In the genomic region with DNA sequence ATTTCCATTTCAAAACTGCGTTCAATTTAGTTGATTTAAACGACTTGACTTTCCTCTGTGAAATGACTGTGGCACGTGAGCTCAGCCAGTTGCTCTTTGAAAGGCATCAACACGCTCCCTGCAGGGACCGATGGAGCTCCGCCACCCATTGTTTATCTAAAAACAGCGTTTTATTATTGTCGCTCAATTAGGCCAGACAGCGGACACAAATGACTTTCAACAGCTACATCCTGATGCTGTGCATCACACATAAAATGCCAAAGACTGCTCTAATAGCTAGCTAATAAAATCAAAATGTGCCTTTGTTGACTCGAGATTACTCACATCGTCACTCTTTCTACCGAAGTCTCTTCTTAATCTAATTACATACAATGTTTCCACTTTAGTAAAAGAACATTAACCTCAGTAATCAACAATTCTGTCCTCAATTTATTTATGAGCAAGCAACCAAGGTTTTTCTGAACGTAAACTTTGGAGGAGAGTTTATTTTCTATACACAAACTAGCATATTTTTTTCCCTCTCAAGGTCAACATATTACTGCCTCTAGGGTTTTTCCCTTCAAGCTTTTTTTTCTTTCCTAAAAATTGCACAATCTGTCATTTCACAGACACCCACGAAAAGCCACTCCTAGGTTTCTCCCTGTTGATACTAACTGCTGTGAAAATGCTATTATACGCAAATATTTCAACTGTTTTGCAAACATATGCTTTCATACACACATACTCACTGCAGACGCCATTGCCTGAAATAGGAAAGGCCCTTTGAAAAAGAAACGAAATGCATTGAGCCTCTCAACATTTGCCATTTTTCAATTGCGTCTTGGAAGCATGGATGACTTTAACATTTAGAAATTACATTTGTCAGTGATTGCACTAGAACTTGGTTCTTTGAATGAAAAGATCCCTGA, we compare ENCODE assay signal across 13 cellular contexts.
DNase-seq lines count a peak whose midpoint lies in the region; FAIRE-seq and TF ChIP-seq lines count a peak whose summit lies in the region.
"Had no signal": no experiment of that assay in that cellular context is flagged by ENCODE, and none has a peak within 500 bp of the region (broad histone marks: within the 10 kb centered on the region; RNA-seq: fewer than 3 reads in every experiment).

No MANE protein-coding gene starts in this region.

- H3K4me1 ChIP-seq in left ventricle myocardium inferior: peaks cover 46% of the 10 kb centered on the region
- no peaks in the 10 kb centered on the region for H3K4me1 ChIP-seq in endocrine pancreas (ENCODE audit: control insufficient read depth, insufficient read depth, low read length)
- H3K4me1 ChIP-seq: breast epithelium had no signal

- FAIRE-seq in urothelium cell line (lab: Jason Lieb, UNC): no peak
- FAIRE-seq: RCC 7860, small intestine, TTC549 had no signal

- no peak overlapping the region for H3K9ac ChIP-seq in endocrine pancreas (ENCODE audit: control insufficient read depth, insufficient read depth, low read length)

- peak overlapping the region; percentile 31 for H3K4me3 ChIP-seq in left ventricle myocardium inferior
- peak overlapping the region; percentile 32 for H3K4me3 ChIP-seq in endocrine pancreas (ENCODE audit: control insufficient read depth, insufficient read depth, low read length)
- H3K4me3 ChIP-seq: breast epithelium had no signal

- no peaks in the 10 kb centered on the region for H3K9me3 ChIP-seq in left ventricle myocardium inferior (replicated peaks)
- no peaks in the 10 kb centered on the region for H3K9me3 ChIP-seq in endocrine pancreas (ENCODE audit: control insufficient read depth, low read length)
- H3K9me3 ChIP-seq: breast epithelium had no signal

- no peaks in the 10 kb centered on the region for H3K36me3 ChIP-seq in left ventricle myocardium inferior
- no peaks in the 10 kb centered on the region for H3K36me3 ChIP-seq in endocrine pancreas (ENCODE audit: control insufficient read depth, insufficient read depth, low read length)
- H3K36me3 ChIP-seq: breast epithelium had no signal

- intact Hi-C loops in left ventricle myocardium inferior (cut with micrococcal nuclease) (no loop called here), cardiac septum (cut with DNase I) (no loop called here)

- H3K27ac ChIP-seq in left ventricle myocardium inferior (replicated peaks): peak overlapping the region; percentile 54
- H3K27ac ChIP-seq: breast epithelium had no signal

- no peak for TF ChIP-seq CTCF in left ventricle myocardium inferior (IDR thresholded peaks at IDR 0.05; ENCODE audit: borderline replicate concordance)

- H3K27me3 ChIP-seq in left ventricle myocardium inferior (ENCODE audit: low read depth) (no peaks in the 10 kb centered on the region), endocrine pancreas (ENCODE audit: control insufficient read depth, insufficient read depth, low read length) (no peaks in the 10 kb centered on the region)
- H3K27me3 ChIP-seq: breast epithelium had no signal

- DNase-seq in left ventricle myocardium inferior (no peak), cardiac septum (ENCODE audit: low spot score) (no peak), NCI-H2081 treated with DMSO at 0.1 percent for 48 hours (lab: John Stamatoyannopoulos, UW) (peak; percentile 76), superior temporal gyrus (ENCODE audit: extremely low spot score) (peak; percentile 64), urothelium cell line (ENCODE audit: low spot score) (no peak), NCI-H1092 treated with DMSO at 0.1 percent for 48 hours (lab: John Stamatoyannopoulos, UW) (no peak), middle frontal gyrus (ENCODE audit: extremely low spot score, low spot score) (no peak)
- DNase-seq: NCI-H187, small intestine had no signal

Comparison
In these comparisons a context has a peak if more than half of its experiments do, and no peak if none do; other contexts are left out.
1. DNase-seq: peak in NCI-H2081 treated with DMSO at 0.1 percent for 48 hours (single experiment) and superior temporal gyrus (single experiment); none in left ventricle myocardium inferior (single experiment), cardiac septum (single experiment), urothelium cell line (single experiment), NCI-H1092 treated with DMSO at 0.1 percent for 48 hours (single experiment) and middle frontal gyrus (single experiment).